6 cellular contexts compared by ENCODE assay signal in the genomic region with DNA sequence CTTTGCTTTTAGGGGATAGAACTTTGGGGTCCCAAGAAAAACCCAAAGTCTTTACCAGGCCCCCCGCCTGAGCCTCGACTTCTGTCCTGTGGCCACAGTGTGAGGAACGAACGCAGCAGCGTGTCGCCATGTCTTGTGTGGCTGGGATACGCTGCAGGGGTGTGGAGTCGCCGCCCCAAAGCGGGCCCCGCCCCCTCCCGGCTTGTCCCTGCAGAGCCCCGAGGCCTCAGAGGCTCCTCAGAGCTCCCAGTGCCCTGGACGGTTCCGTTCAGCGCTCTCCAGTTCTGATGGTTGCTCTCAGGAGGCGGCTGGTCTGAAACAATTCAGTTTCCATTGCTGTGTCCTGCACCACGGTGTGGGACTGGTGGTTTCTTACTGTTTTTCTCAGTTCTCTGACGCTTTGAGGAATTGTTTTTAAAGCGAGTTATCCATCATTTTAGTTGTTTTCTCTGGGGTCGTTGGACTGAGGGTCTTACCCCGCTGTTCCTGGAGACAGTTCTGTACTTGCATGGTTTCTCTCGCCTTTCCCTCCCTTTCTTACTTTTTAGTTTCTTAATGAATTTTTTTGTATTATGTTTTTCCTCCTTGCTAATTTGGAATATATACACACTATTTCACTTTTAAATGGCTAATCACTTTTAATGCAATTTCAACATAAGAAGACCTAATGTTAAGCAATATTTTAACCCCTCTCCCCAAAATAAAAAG. TPM values are rescaled to one million over a fixed set of nuclear protein-coding genes. Genes with fewer than 3 reads are reported as not detected.
DNase-seq lines count a peak whose midpoint lies in the region; ATAC-seq and TF ChIP-seq lines count a peak whose summit lies in the region.

No MANE protein-coding gene starts in this region.

- H3K27me3 Mint-ChIP-seq in activated T-helper 1 cell treated with anti-CD3 and anti-CD28 coated beads, Interleukin-12 subunit alpha, Interleukin-12 subunit beta, Interleukin-2, Interleukin-4 antibody, amounts not matched to agents 30 ng/mL and 10 ng/mL and 1 ng/mL, durations not matched to agents 14 hours and 24 hours and 36 hours (ENCODE audit: insufficient read depth): no peaks in the 10 kb centered on the region

- CTCF ChIA-PET in IMR-90 (lab: Yijun Ruan, JAX): no interaction called here

- H3K18ac ChIP-seq in IMR-90 (ENCODE audit: low read depth, low read length): no peak overlapping the region

- H3K23ac ChIP-seq in IMR-90 (ENCODE audit: low read depth, low read length): peak overlapping the region; percentile 70; the same call in 1 of the 2 replicates

- H2BK120ac ChIP-seq in IMR-90 (ENCODE audit: low read depth, low read length): no peak overlapping the region; the same call in 1 of the 2 replicates

- no peaks in the 10 kb centered on the region; the same call in 1 of the 2 replicates for H3K9me1 ChIP-seq in IMR-90 (ENCODE audit: insufficient read depth, low read length)

- no peak overlapping the region for H3K27ac ChIP-seq in IMR-90 (ENCODE audit: insufficient read depth, low read length)
- H3K27ac ChIP-seq in suprapubic skin: no peak overlapping the region

- no peak overlapping the region for H2BK15ac ChIP-seq in IMR-90 (ENCODE audit: low read depth, low read length)

- H3K36me3 ChIP-seq in IMR-90 (ENCODE audit: control insufficient read depth, insufficient read depth, low read length): peaks cover 3% of the 10 kb centered on the region; the same call in 1 of the 2 replicates
- peaks cover 9% of the 10 kb centered on the region for H3K36me3 ChIP-seq in suprapubic skin

- peak; percentile 60 for ATAC-seq in IMR-90 (ENCODE audit: low read depth)
- ATAC-seq in left colon: peak; percentile 80
- no peak for ATAC-seq in HG03469 (IDR thresholded peaks at IDR 0.05; ENCODE audit: unreplicated experiment)
- ATAC-seq in HG02973 (IDR thresholded peaks at IDR 0.05; ENCODE audit: unreplicated experiment): no peak

- peak overlapping the region; percentile 63 to 84; a peak in 2 of 4 replicates for H4K8ac ChIP-seq in IMR-90 (ENCODE audit: low read depth in 2 of 2, low read length in 2 of 2)

- H3K9me3 ChIP-seq in IMR-90 (ENCODE audit: control insufficient read depth, insufficient read depth, low read length) (no peaks in the 10 kb centered on the region), suprapubic skin (no peaks in the 10 kb centered on the region)

- H3K27ac Mint-ChIP-seq in activated T-helper 1 cell treated with anti-CD3 and anti-CD28 coated beads, Interleukin-12 subunit alpha, Interleukin-12 subunit beta, Interleukin-2, Interleukin-4 antibody, amounts not matched to agents 30 ng/mL and 10 ng/mL and 1 ng/mL, durations not matched to agents 14 hours and 24 hours and 36 hours: no peak overlapping the region

- H2AK5ac ChIP-seq in IMR-90 (ENCODE audit: low read depth, low read length): no peak overlapping the region

- no peaks in the 10 kb centered on the region for H3K36me3 Mint-ChIP-seq in activated T-helper 1 cell treated with anti-CD3 and anti-CD28 coated beads, Interleukin-12 subunit alpha, Interleukin-12 subunit beta, Interleukin-2, Interleukin-4 antibody, amounts not matched to agents 30 ng/mL and 10 ng/mL and 1 ng/mL, durations not matched to agents 14 hours and 24 hours and 36 hours (ENCODE audit: low read depth)

- H3K4me3 ChIP-seq in IMR-90 (ENCODE audit: insufficient read depth, low read depth, low read length): peak overlapping the region; percentile 12; the same call in 1 of the 2 replicates
- H3K4me3 ChIP-seq in suprapubic skin: peak overlapping the region; percentile 35

- dilution Hi-C loops in IMR-90 (cut with HindIII; ENCODE audit: low sequenced_read_pairs, unreplicated experiment): no loop called here

- peak overlapping the region; percentile 20; the same call in 1 of the 2 replicates for H3K4ac ChIP-seq in IMR-90 (ENCODE audit: low read depth, low read length)

- H4K91ac ChIP-seq in IMR-90 (ENCODE audit: insufficient read depth, low read depth, low read length): no peak overlapping the region; the same call in 1 of the 2 replicates

- H2AK9ac ChIP-seq in IMR-90 (replicated peaks; ENCODE audit: low read depth, low read length, poor library complexity): peak overlapping the region; percentile 42

- H3K27me3 ChIP-seq in IMR-90 (ENCODE audit: control insufficient read depth, insufficient read depth, low read length): no peaks in the 10 kb centered on the region
- no peaks in the 10 kb centered on the region for H3K27me3 ChIP-seq in suprapubic skin

- no peaks in the 10 kb centered on the region for H3K9me3 Mint-ChIP-seq in activated T-helper 1 cell treated with anti-CD3 and anti-CD28 coated beads, Interleukin-12 subunit alpha, Interleukin-12 subunit beta, Interleukin-2, Interleukin-4 antibody, amounts not matched to agents 30 ng/mL and 10 ng/mL and 1 ng/mL, durations not matched to agents 14 hours and 24 hours and 36 hours

- peaks cover 5 to 34% of the 10 kb centered on the region in 2 experiments; a peak in 1 of 4 replicates for H3K79me1 ChIP-seq in IMR-90 (ENCODE audit: low read depth in 1 of 2, low read length in 2 of 2)

- H2AFZ ChIP-seq in IMR-90 (replicated peaks; ENCODE audit: low read length, poor library complexity): peak overlapping the region; percentile 88

- H4K20me1 ChIP-seq in IMR-90 (ENCODE audit: insufficient read depth, low read length): no peaks in the 10 kb centered on the region; the same call in 1 of the 2 replicates

- peak overlapping the region; percentile 64 for H3K4me2 ChIP-seq in IMR-90 (ENCODE audit: low read depth, low read length)

- DNase-seq in IMR-90 (no peak), left colon (peak; percentile 83 to 90), suprapubic skin (ENCODE audit: low spot score in 2 of 2) (no peak)
- DNase-seq in activated T-helper 1 cell treated with anti-CD3 and anti-CD28 coated beads, Interleukin-12 subunit alpha, Interleukin-12 subunit beta, Interleukin-2, Interleukin-4 antibody, amounts not matched to agents 30 ng/mL and 10 ng/mL and 1 ng/mL, durations not matched to agents 14 hours and 24 hours and 36 hours (ENCODE audit: low spot score): peak; percentile 61

- POLR2A ChIA-PET in IMR-90 (lab: Charles Lee; ENCODE audit: unreplicated experiment): no interaction called here

- TF ChIP-seq CTCF in IMR-90 (conservative IDR thresholded peaks at IDR 0.05; ENCODE audit: low read depth, low read length): no peak
- TF ChIP-seq CTCF in suprapubic skin (IDR thresholded peaks at IDR 0.05): no peak

- TF ChIP-seq EP300 in suprapubic skin (IDR thresholded peaks at IDR 0.05): no peak

- no peak overlapping the region for H3K56ac ChIP-seq in IMR-90 (ENCODE audit: extremely low read depth, insufficient read depth, low read length)

- TF ChIP-seq POLR2A in IMR-90 (IDR thresholded peaks at IDR 0.05; ENCODE audit: low read depth, low read length) (no peak), suprapubic skin (IDR thresholded peaks at IDR 0.05) (no peak)

- no peak overlapping the region for H2BK20ac ChIP-seq in IMR-90 (ENCODE audit: low read depth, low read length)

- no peak overlapping the region for H3K14ac ChIP-seq in IMR-90 (replicated peaks; ENCODE audit: low read depth, low read length)

- BruUV-seq in IMR-90 (replicated peaks; lab: Mats Ljungman, UMichigan): no TSS peak

- peak overlapping the region; percentile 69 for H3K9ac ChIP-seq in IMR-90 (ENCODE audit: low read depth, low read length)

- H3K4me1 ChIP-seq in IMR-90 (ENCODE audit: control insufficient read depth, insufficient read depth, low read length) (peaks cover 7% of the 10 kb centered on the region; the same call in 1 of the 2 replicates), suprapubic skin (peaks cover 34% of the 10 kb centered on the region)

- intact Hi-C loops in IMR-90 (cut with micrococcal nuclease): no loop called here
- intact Hi-C loops in activated T-helper 1 cell treated with anti-CD3 and anti-CD28 coated beads, Interleukin-12 subunit alpha, Interleukin-12 subunit beta, Interleukin-2, Interleukin-4 antibody, amounts not matched to agents 30 ng/mL and 10 ng/mL and 1 ng/mL, durations not matched to agents 14 hours and 24 hours and 36 hours (cut with micrococcal nuclease): loop anchor here (1.0 to 10.0 kb wide), 3 partner anchors 12 to 740 kb away; partner anchors contain the start of gene DGKQ
- intact Hi-C loops in left colon (cut with DNase I, micrococcal nuclease): no loop called here

- peak overlapping the region; percentile 42 for H3K4me3 Mint-ChIP-seq in activated T-helper 1 cell treated with anti-CD3 and anti-CD28 coated beads, Interleukin-12 subunit alpha, Interleukin-12 subunit beta, Interleukin-2, Interleukin-4 antibody, amounts not matched to agents 30 ng/mL and 10 ng/mL and 1 ng/mL, durations not matched to agents 14 hours and 24 hours and 36 hours

- in situ Hi-C loops in IMR-90 (cut with MboI; ENCODE audit: low sequenced_read_pairs): no loop called here

- H4K5ac ChIP-seq in IMR-90 (ENCODE audit: low read depth, low read length): peak overlapping the region; percentile 12; the same call in 1 of the 2 replicates

- no peak overlapping the region for H2BK5ac ChIP-seq in IMR-90 (ENCODE audit: low read depth, low read length, poor library complexity, severe bottlenecking)

- H3K4me1 Mint-ChIP-seq in activated T-helper 1 cell treated with anti-CD3 and anti-CD28 coated beads, Interleukin-12 subunit alpha, Interleukin-12 subunit beta, Interleukin-2, Interleukin-4 antibody, amounts not matched to agents 30 ng/mL and 10 ng/mL and 1 ng/mL, durations not matched to agents 14 hours and 24 hours and 36 hours (ENCODE audit: low read depth): peaks cover 17% of the 10 kb centered on the region

- no peak for TF ChIP-seq RAD21 in IMR-90 (IDR thresholded peaks at IDR 0.05; ENCODE audit: low read length)

- no CpG with 5 or more reads among the region's 23 CpGs for WGBS in IMR-90 (ENCODE audit: extremely low coverage in 2 of 2, insufficient read length in 1 of 2), 2 experiments
- WGBS in suprapubic skin: 49% methylated on average over 15 of the region's 23 CpGs

RNA-seq across cellular contexts. Expression of gene IDUA, which starts 1.6 kb away (rescaled TPM):
- total RNA-seq in IMR-90 (2012; rRNA removed) (0.72 and 1.7 TPM in 2 replicates), left colon (10 to 100 TPM; 28.7 to 40.9 TPM), suprapubic skin (10 to 100 TPM; 11.0 to 33.1 (median 19.7) TPM)
- polyA plus RNA-seq in IMR-90 (2012; rRNA removed): 12.5 and 16.7 TPM in 2 replicates
- polyA plus RNA-seq in IMR-90 (2012; cell fraction: cytosol; rRNA removed): 6.3 and 14.8 TPM in 2 replicates
- 119 and 328 TPM in 2 replicates for polyA plus RNA-seq in IMR-90 (2012; cell fraction: nucleus; rRNA removed; ENCODE audit: low replicate concordance)
- 33.8 and 34.3 TPM in 2 replicates for total RNA-seq in activated T-helper 1 cell treated with anti-CD3 and anti-CD28 coated beads, Interleukin-12 subunit alpha, Interleukin-12 subunit beta, Interleukin-2, Interleukin-4 antibody, amounts not matched to agents 30 ng/mL and 10 ng/mL and 1 ng/mL, durations not matched to agents 14 hours and 24 hours and 36 hours

RNA-seq across cellular contexts. Expression of gene SLC26A1, which starts 7.9 kb away (rescaled TPM):
- total RNA-seq in IMR-90 (2012; rRNA removed): not detected in 2 replicates
- 0.09 and 0.13 TPM in 2 replicates for polyA plus RNA-seq in IMR-90 (2012; rRNA removed)
- 0.03 and 0.05 TPM in 2 replicates for polyA plus RNA-seq in IMR-90 (2012; cell fraction: cytosol; rRNA removed)
- polyA plus RNA-seq in IMR-90 (2012; cell fraction: nucleus; rRNA removed; ENCODE audit: low replicate concordance): 0.24 and 0.40 TPM in 2 replicates
- 0.22 and 0.49 TPM in 2 replicates for total RNA-seq in activated T-helper 1 cell treated with anti-CD3 and anti-CD28 coated beads, Interleukin-12 subunit alpha, Interleukin-12 subunit beta, Interleukin-2, Interleukin-4 antibody, amounts not matched to agents 30 ng/mL and 10 ng/mL and 1 ng/mL, durations not matched to agents 14 hours and 24 hours and 36 hours
- total RNA-seq in left colon: 1 to 10 TPM; 1.6 to 2.0 TPM
- total RNA-seq in suprapubic skin: under 1 TPM in 1 of 4 donors, not detected in 3; 0.30 TPM

RNA-seq across cellular contexts. Expression of gene DGKQ, which starts 11.9 kb away (rescaled TPM):
- total RNA-seq in IMR-90 (2012; rRNA removed): 4.3 and 4.4 TPM in 2 replicates
- polyA plus RNA-seq in IMR-90 (2012; rRNA removed): 15.6 and 17.4 TPM in 2 replicates
- 10.0 and 14.6 TPM in 2 replicates for polyA plus RNA-seq in IMR-90 (2012; cell fraction: cytosol; rRNA removed)
- polyA plus RNA-seq in IMR-90 (2012; cell fraction: nucleus; rRNA removed; ENCODE audit: low replicate concordance): 58.0 and 149 TPM in 2 replicates
- total RNA-seq in activated T-helper 1 cell treated with anti-CD3 and anti-CD28 coated beads, Interleukin-12 subunit alpha, Interleukin-12 subunit beta, Interleukin-2, Interleukin-4 antibody, amounts not matched to agents 30 ng/mL and 10 ng/mL and 1 ng/mL, durations not matched to agents 14 hours and 24 hours and 36 hours: 17.8 and 18.0 TPM in 2 replicates
- 10 to 100 TPM; 47.8 to 49.6 TPM for total RNA-seq in left colon
- 10 to 100 TPM; 19.5 to 27.6 (median 23.8) TPM for total RNA-seq in suprapubic skin

RNA-seq across cellular contexts. Expression of gene FGFRL1, which starts 26.1 kb away (rescaled TPM):
- 43.3 and 49.3 TPM in 2 replicates for total RNA-seq in IMR-90 (2012; rRNA removed)
- polyA plus RNA-seq in IMR-90 (2012; rRNA removed): 78.8 and 87.3 TPM in 2 replicates
- 35.7 and 111 TPM in 2 replicates for polyA plus RNA-seq in IMR-90 (2012; cell fraction: cytosol; rRNA removed)
- polyA plus RNA-seq in IMR-90 (2012; cell fraction: nucleus; rRNA removed; ENCODE audit: low replicate concordance): 65.7 and 165 TPM in 2 replicates
- 15.5 TPM in 2 replicates for total RNA-seq in activated T-helper 1 cell treated with anti-CD3 and anti-CD28 coated beads, Interleukin-12 subunit alpha, Interleukin-12 subunit beta, Interleukin-2, Interleukin-4 antibody, amounts not matched to agents 30 ng/mL and 10 ng/mL and 1 ng/mL, durations not matched to agents 14 hours and 24 hours and 36 hours
- 10 to 100 TPM; 17.0 to 17.2 TPM for total RNA-seq in left colon
- 10 to 100 TPM in 3 of 4 donors, 1 to 10 TPM in 1; 9.0 to 19.9 (median 12.0) TPM for total RNA-seq in suprapubic skin

RNA-seq across cellular contexts. Expression of gene TMEM175, which starts 53.0 kb away (rescaled TPM):
- total RNA-seq in IMR-90 (2012; rRNA removed) (7.7 and 9.2 TPM in 2 replicates), left colon (10 to 100 TPM; 21.4 to 28.6 TPM), suprapubic skin (10 to 100 TPM; 41.1 to 98.3 (median 65.3) TPM)
- polyA plus RNA-seq in IMR-90 (2012; rRNA removed): 41.9 and 47.4 TPM in 2 replicates
- polyA plus RNA-seq in IMR-90 (2012; cell fraction: cytosol; rRNA removed): 39.3 and 51.6 TPM in 2 replicates
- polyA plus RNA-seq in IMR-90 (2012; cell fraction: nucleus; rRNA removed; ENCODE audit: low replicate concordance): 415 and 679 TPM in 2 replicates
- total RNA-seq in activated T-helper 1 cell treated with anti-CD3 and anti-CD28 coated beads, Interleukin-12 subunit alpha, Interleukin-12 subunit beta, Interleukin-2, Interleukin-4 antibody, amounts not matched to agents 30 ng/mL and 10 ng/mL and 1 ng/mL, durations not matched to agents 14 hours and 24 hours and 36 hours: 15.4 and 16.2 TPM in 2 replicates

Comparison
In these comparisons a context has a peak if more than half of its experiments do, and no peak if none do; other contexts are left out.
1. ATAC-seq: peak in IMR-90 (single experiment) and left colon (single experiment); none in HG03469 (single experiment) and HG02973 (single experiment).
2. DNase-seq: peak in activated T-helper 1 cell treated with anti-CD3 and anti-CD28 coated beads, Interleukin-12 subunit alpha, Interleukin-12 subunit beta, Interleukin-2, Interleukin-4 antibody, amounts not matched to agents 30 ng/mL and 10 ng/mL and 1 ng/mL, durations not matched to agents 14 hours and 24 hours and 36 hours (single experiment) and left colon (2 of 2); none in IMR-90 (single experiment) and suprapubic skin (0 of 2).